ENCODE assay signal across 11 cellular contexts in the genomic region with DNA sequence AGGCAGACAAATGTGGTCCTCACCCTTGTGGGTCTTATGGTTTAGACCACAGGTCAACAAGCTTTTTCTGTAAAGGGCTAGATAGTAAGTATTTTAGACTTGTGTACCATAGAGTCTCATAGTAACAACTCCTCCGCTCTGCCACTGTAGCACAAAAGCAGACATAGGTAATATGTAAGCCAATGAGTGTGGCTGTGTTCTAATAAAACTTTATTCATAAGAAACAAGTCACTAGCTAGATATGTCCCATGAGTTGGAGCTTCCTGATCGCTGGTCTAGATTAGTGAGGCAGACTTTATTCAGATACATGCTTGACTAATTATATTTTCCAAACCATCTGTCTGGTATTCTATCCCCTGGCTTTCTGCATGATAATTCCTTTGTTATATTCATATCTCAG.
"Had no signal": no experiment of that assay in that cellular context is flagged by ENCODE, and none has a peak within 500 bp of the region (broad histone marks: within the 10 kb centered on the region; RNA-seq: fewer than 3 reads in every experiment).

No MANE protein-coding gene starts in this region.

- H3K4me1 ChIP-seq: HAP-1 had no signal

- H3K27ac ChIP-seq: GM23248 had no signal

- FAIRE-seq: H1, H54 had no signal

- H3K4me2 ChIP-seq: GM23338 had no signal

- H3K9me3 ChIP-seq: HAP-1 had no signal

- DNase-seq: GM23248, GOT3, H7, H9, HCEC 1CT, HFFc6 had no signal

- H2AFZ ChIP-seq: GM23248, GM23338 had no signal

- H3K9ac ChIP-seq: GM23248 had no signal

- H3K36me3 ChIP-seq: HAP-1 had no signal

- ATAC-seq: GM23338, HCT116 had no signal

- H3K4me3 ChIP-seq: GM23248, GM23338, HAP-1 had no signal
